ENCODE assay signal across 16 cellular contexts in the genomic region with DNA sequence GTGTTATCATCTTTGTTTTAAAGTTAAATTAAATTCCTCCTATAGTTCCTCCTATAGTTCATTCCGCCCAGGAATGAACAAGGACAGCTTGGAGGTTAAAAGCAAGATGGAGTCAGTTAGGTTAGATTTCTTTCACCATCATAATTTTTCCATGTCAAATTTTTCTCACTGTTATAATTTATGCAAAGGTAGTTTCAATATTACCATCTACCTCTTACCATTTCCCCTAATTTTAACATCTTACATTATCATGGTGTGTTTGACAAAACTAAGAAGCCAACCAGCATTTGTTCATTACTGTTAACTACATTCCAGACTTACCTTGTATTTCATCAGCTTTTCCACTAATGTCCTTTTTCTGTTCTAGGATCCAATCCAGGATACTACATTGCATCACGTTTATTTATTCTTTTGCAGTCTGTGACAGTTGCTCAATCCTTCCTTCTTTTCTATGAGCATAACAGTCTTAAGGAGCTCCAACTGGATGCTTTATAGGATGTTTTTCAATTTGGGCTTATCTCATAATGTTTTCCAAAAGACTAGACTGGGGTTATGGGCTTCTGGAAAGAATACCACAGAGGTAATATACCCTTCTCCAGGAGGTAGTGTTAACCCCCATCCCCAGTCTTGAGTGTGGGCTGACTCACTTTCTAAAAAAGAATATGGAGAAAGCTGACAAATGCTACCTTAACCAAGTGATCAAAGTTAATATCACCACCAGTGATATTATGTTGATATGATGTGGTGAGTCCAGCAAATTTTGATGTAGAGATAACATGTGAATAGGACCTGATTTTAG.
DNase-seq lines count a peak whose midpoint lies in the region; ATAC-seq and TF ChIP-seq lines count a peak whose summit lies in the region.
"Had no signal": no experiment of that assay in that cellular context is flagged by ENCODE, and none has a peak within 500 bp of the region (broad histone marks: within the 10 kb centered on the region; RNA-seq: fewer than 3 reads in every experiment).

No MANE protein-coding gene starts in this region.

- ATAC-seq in left lung = peak; percentile 19
- no peak for ATAC-seq in GM21717 (IDR thresholded peaks at IDR 0.05; ENCODE audit: unreplicated experiment)
- no peak for ATAC-seq in HG03342 (IDR thresholded peaks at IDR 0.05; ENCODE audit: unreplicated experiment)

- no peaks in the 10 kb centered on the region for H3K9me3 ChIP-seq in HEK293 (ENCODE audit: control insufficient read depth, insufficient read depth, low read depth, low read length)
- H3K9me3 ChIP-seq in left lung = peaks cover 0 to 24% of the 10 kb centered on the region in 2 donors

- peaks cover 11% of the 10 kb centered on the region for H3K4me1 ChIP-seq in HEK293 (ENCODE audit: control insufficient read depth, insufficient read depth, low read length)
- peaks cover 0 to 3% of the 10 kb centered on the region in 2 donors for H3K4me1 ChIP-seq in left lung

- peaks cover 0 to 8% of the 10 kb centered on the region in 2 donors for H3K27me3 ChIP-seq in left lung

- intact Hi-C loops in left lung (cut with DNase I) = no loop called here

- H3K27ac ChIP-seq in HEK293 (ENCODE audit: extremely low read depth, low read depth, low read length) = no peak overlapping the region
- H3K27ac ChIP-seq in left lung = no peak overlapping the region
- H3K27ac ChIP-seq: C4-2B had no signal

- H3K36me3 ChIP-seq in HEK293 (ENCODE audit: control insufficient read depth in 2 of 2, insufficient read depth in 1 of 2, low read length in 2 of 2) = no peaks in the 10 kb centered on the region
- no peaks in the 10 kb centered on the region for H3K36me3 ChIP-seq in left lung

- no peak overlapping the region for H3K4me3 ChIP-seq in HEK293 (ENCODE audit: low read depth, low read length)
- H3K4me3 ChIP-seq in cardiac fibroblast (replicated peaks in 1 of 2; ENCODE audit: low read depth in 2 of 2, low read length in 2 of 2) = no peak overlapping the region
- no peak overlapping the region for H3K4me3 ChIP-seq in left lung

- CTCF ChIA-PET in HEK293 (lab: Yijun Ruan, JAX) = interaction anchor here (0.6 to 1.0 kb wide), 2 partner anchors 91 to 103 kb away, joined by 3 read pairs; no protein-coding TSS in a partner anchor

- POLR2A ChIA-PET in HEK293 (lab: Yijun Ruan, JAX) = no interaction called here

- TF ChIP-seq CTCF in AG09319 (IDR thresholded peaks at IDR 0.05; ENCODE audit: low read depth, low read length) (no peak), HEK293 (tag by site-specific recombination; IDR thresholded peaks at IDR 0.05) (no peak), cardiac fibroblast (IDR thresholded peaks at IDR 0.05; ENCODE audit: low read depth, low read length) (no peak), left lung (IDR thresholded peaks at IDR 0.05) (no peak)

- DNase-seq in AG09319 (ENCODE audit: extremely low read depth, low read depth) (peak; percentile 20), cardiac fibroblast (ENCODE audit: low read depth in 2 of 2) (peak; percentile 49 to 79), left lung (no peak), NK-92 (lab: John Stamatoyannopoulos, UW; ENCODE audit: unreplicated experiment) (no peak), LoVo (ENCODE audit: low spot score) (no peak)
- DNase-seq: activated B cell treated with CpG ODN at 0.5 μM for 24 hours, activated gamma-delta T cell, DND-41, KG1, NCI-H526, occipital lobe, T-helper 1 cell had no signal

TF ChIP-seq in HEK293, 187 proteins besides CTCF, POLR2A, EP300 and RAD21 (continues in another document):
- no peak for TF ChIP-seq ZNF677 (tag by site-specific recombination; IDR thresholded peaks at IDR 0.05)
- TF ChIP-seq ZNF23 (tag by site-specific recombination; IDR thresholded peaks at IDR 0.05; ENCODE audit: borderline replicate concordance) = no peak
- no peak for TF ChIP-seq ZNF776 (tag by site-specific recombination; IDR thresholded peaks at IDR 0.05; ENCODE audit: borderline replicate concordance)
- TF ChIP-seq, protein P1, sequence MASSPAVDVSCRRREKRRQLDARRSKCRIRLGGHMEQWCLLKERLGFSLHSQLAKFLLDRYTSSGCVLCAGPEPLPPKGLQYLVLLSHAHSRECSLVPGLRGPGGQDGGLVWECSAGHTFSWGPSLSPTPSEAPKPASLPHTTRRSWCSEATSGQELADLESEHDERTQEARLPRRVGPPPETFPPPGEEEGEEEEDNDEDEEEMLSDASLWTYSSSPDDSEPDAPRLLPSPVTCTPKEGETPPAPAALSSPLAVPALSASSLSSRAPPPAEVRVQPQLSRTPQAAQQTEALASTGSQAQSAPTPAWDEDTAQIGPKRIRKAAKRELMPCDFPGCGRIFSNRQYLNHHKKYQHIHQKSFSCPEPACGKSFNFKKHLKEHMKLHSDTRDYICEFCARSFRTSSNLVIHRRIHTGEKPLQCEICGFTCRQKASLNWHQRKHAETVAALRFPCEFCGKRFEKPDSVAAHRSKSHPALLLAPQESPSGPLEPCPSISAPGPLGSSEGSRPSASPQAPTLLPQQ (tag by site-specific recombination; IDR thresholded peaks at IDR 0.05) = no peak
- TF ChIP-seq SP2 (tag by site-specific recombination; IDR thresholded peaks at IDR 0.05) = no peak
- no peak for TF ChIP-seq YY2 (tag by site-specific recombination; IDR thresholded peaks at IDR 0.05)
- no peak for TF ChIP-seq ZNF670 (tag by site-specific recombination; IDR thresholded peaks at IDR 0.05; ENCODE audit: low read depth)
- TF ChIP-seq ZSCAN16 (tag by site-specific recombination; IDR thresholded peaks at IDR 0.05) = no peak
- TF ChIP-seq BCL11B (tag by site-specific recombination; IDR thresholded peaks at IDR 0.05; ENCODE audit: low read depth) = no peak
- TF ChIP-seq, protein P2, sequence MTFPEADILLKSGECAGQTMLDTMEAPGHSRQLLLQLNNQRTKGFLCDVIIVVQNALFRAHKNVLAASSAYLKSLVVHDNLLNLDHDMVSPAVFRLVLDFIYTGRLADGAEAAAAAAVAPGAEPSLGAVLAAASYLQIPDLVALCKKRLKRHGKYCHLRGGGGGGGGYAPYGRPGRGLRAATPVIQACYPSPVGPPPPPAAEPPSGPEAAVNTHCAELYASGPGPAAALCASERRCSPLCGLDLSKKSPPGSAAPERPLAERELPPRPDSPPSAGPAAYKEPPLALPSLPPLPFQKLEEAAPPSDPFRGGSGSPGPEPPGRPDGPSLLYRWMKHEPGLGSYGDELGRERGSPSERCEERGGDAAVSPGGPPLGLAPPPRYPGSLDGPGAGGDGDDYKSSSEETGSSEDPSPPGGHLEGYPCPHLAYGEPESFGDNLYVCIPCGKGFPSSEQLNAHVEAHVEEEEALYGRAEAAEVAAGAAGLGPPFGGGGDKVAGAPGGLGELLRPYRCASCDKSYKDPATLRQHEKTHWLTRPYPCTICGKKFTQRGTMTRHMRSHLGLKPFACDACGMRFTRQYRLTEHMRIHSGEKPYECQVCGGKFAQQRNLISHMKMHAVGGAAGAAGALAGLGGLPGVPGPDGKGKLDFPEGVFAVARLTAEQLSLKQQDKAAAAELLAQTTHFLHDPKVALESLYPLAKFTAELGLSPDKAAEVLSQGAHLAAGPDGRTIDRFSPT (tag by site-specific recombination; IDR thresholded peaks at IDR 0.05) = no peak
- TF ChIP-seq, protein P3, sequence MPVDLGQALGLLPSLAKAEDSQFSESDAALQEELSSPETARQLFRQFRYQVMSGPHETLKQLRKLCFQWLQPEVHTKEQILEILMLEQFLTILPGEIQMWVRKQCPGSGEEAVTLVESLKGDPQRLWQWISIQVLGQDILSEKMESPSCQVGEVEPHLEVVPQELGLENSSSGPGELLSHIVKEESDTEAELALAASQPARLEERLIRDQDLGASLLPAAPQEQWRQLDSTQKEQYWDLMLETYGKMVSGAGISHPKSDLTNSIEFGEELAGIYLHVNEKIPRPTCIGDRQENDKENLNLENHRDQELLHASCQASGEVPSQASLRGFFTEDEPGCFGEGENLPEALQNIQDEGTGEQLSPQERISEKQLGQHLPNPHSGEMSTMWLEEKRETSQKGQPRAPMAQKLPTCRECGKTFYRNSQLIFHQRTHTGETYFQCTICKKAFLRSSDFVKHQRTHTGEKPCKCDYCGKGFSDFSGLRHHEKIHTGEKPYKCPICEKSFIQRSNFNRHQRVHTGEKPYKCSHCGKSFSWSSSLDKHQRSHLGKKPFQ (tag by site-specific recombination; IDR thresholded peaks at IDR 0.05) = no peak
- no peak for TF ChIP-seq ZBTB21 (tag by site-specific recombination; IDR thresholded peaks at IDR 0.05)
- no peak for TF ChIP-seq ZNF664 (tag by site-specific recombination; IDR thresholded peaks at IDR 0.05)
- TF ChIP-seq GLIS2 (tag by site-specific recombination; IDR thresholded peaks at IDR 0.05) = no peak
- no peak for TF ChIP-seq ZNF114 (tag by site-specific recombination; IDR thresholded peaks at IDR 0.05)
- TF ChIP-seq, protein P4, sequence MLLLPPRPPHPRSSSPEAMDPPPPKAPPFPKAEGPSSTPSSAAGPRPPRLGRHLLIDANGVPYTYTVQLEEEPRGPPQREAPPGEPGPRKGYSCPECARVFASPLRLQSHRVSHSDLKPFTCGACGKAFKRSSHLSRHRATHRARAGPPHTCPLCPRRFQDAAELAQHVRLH (tag by site-specific recombination; IDR thresholded peaks at IDR 0.05) = no peak
- no peak for TF ChIP-seq ZNF169 (tag by site-specific recombination; IDR thresholded peaks at IDR 0.05)
- TF ChIP-seq ZNF629 (tag by site-specific recombination; IDR thresholded peaks at IDR 0.05) = no peak
- no peak for TF ChIP-seq ZNF221 (tag by site-specific recombination; IDR thresholded peaks at IDR 0.05; ENCODE audit: borderline replicate concordance)
- no peak for TF ChIP-seq GFI1B (tag by site-specific recombination; IDR thresholded peaks at IDR 0.05)
- peak; percentile 87 for TF ChIP-seq ZBTB17 (tag by site-specific recombination; IDR thresholded peaks at IDR 0.05)
- TF ChIP-seq ZNF341 (tag by site-specific recombination; IDR thresholded peaks at IDR 0.05; ENCODE audit: low read depth) = no peak
- TF ChIP-seq ZNF571 (tag by site-specific recombination; IDR thresholded peaks at IDR 0.05) = no peak

Comparison
In these comparisons a context has a peak if more than half of its experiments do, and no peak if none do; other contexts are left out.
1. DNase-seq: peak in AG09319 (single experiment) and cardiac fibroblast (2 of 2); none in left lung (0 of 2), NK-92 (single experiment) and LoVo (single experiment).